ENCODE assay signal across 8 cellular contexts in the genomic region with DNA sequence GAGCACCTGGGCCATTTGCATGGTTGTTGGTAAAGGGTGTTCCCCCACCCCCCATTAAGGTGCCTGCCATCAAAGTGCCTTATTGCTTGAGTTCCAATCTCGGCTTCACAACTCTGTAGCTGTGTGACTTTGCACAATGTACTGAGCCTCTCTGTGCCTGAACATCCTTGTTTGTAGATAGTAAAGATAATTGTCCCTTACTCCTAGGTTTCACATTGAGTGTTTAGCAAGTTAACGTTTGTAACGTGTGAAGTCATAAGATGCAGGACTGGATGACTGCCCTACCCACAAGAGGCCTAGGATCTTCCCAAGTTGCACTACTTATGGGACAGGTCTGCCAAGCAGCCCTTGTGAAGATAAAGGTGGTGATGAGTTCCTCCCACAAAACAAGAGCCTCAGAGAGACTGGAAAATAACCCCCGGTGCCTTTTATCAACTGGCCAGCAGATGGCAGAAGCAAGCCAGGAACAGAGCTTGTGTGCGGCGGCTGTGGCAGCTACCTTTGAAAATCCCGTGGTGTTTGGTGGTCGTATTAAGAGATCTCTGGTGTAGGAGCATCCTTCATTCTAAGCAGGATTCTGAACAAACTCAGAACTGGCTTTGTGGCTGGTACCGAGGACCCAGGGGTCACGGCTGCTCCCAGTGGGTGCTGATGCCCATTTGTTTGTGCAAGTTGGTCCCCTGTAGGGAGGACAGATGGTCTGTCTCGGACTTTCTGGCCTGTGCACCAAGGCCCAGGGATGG.
DNase-seq lines count a peak whose midpoint lies in the region; ATAC-seq, FAIRE-seq and TF ChIP-seq lines count a peak whose summit lies in the region.

No MANE protein-coding gene starts in this region.

- peak; percentile 85 to 86 for TF ChIP-seq RAD21 in A549 (conservative IDR thresholded peaks at IDR 0.05 in 1 of 2, IDR thresholded peaks at IDR 0.05 in 1 of 2)

- ATAC-seq in A549 (peak; percentile 76 to 88), GM18511 (IDR thresholded peaks at IDR 0.05; ENCODE audit: unreplicated experiment) (peak; percentile 66), HG03196 (IDR thresholded peaks at IDR 0.05; ENCODE audit: unreplicated experiment) (peak; percentile 41), left lobe of liver (peak; percentile 80)

- H3K27ac ChIP-seq in A549 = no peak overlapping the region

- TF ChIP-seq CTCF in A549 (IDR thresholded peaks at IDR 0.05) = peak; percentile 81

- CTCF ChIA-PET in A549 (lab: Yijun Ruan, JAX) = interaction anchor here (0.6 to 3.9 kb wide), 45 partner anchors 8 to 1964 kb away, joined by 3 to 36 read pairs (median 4); a partner anchor contains a TSS

- H3K4me3 ChIP-seq in A549 = no peak overlapping the region

- peak; percentile 56 to 68 for DNase-seq in A549 (ENCODE audit: low read depth in 1 of 2, low spot score in 1 of 2)
- DNase-seq in NCI-H446 treated with DMSO at 0.1 percent for 48 hours (lab: John Stamatoyannopoulos, UW) = peak; percentile 37
- peak; percentile 42 for DNase-seq in activated CD4-positive, alpha-beta T cell treated with anti-CD3 and anti-CD28 coated beads for 1 hour
- peak; percentile 64 for DNase-seq in cerebellum (ENCODE audit: low spot score)
- DNase-seq in left lobe of liver (ENCODE audit: low spot score) = peak; percentile 61
- DNase-seq in stimulated activated CD4-positive, alpha-beta T cell treated with anti-CD3 and anti-CD28 coated beads, TNF-alpha, amount 100 ng/mL, for 1 hour (ENCODE audit: low read depth in 3 of 3, low spot score in 1 of 3) = peak in 2 of 3 donors; percentile 21 to 46

- no peaks in the 10 kb centered on the region for H3K9me3 ChIP-seq in A549

- 9% methylated on average over 11 of the region's 11 CpGs for WGBS in A549 (ENCODE audit: missing lambda C conversion rate)

- peak overlapping the region; percentile 50; the same call in 2 of the 3 replicates for H3K4me2 ChIP-seq in A549

- POLR2A ChIA-PET in A549 (lab: Yijun Ruan, JAX) = no interaction called here

- H3K4me1 ChIP-seq in A549 = no peaks in the 10 kb centered on the region

- FAIRE-seq in A549 (lab: Jason Lieb, UNC) = no peak

- no peak for TF ChIP-seq POLR2A in A549 (IDR thresholded peaks at IDR 0.05; ENCODE audit: low read length)

- TF ChIP-seq EP300 in A549 (IDR thresholded peaks at IDR 0.05) = no peak

TF ChIP-seq in A549, 52 proteins besides CTCF, POLR2A, EP300 and RAD21:
- TF ChIP-seq KDM5A (IDR thresholded peaks at IDR 0.05) (no peak), SMC3 (IDR thresholded peaks at IDR 0.05) (peak; percentile 65), NPAS2 (CRISPR knock-in tag; IDR thresholded peaks at IDR 0.05; ENCODE audit: borderline replicate concordance) (no peak), ZFP36 (IDR thresholded peaks at IDR 0.05; ENCODE audit: borderline replicate concordance, partially characterized antibody) (peak; percentile 1), EHF (CRISPR knock-in tag; IDR thresholded peaks at IDR 0.05) (no peak), RFX5 (IDR thresholded peaks at IDR 0.05) (no peak)
- TF ChIP-seq, protein P1, sequence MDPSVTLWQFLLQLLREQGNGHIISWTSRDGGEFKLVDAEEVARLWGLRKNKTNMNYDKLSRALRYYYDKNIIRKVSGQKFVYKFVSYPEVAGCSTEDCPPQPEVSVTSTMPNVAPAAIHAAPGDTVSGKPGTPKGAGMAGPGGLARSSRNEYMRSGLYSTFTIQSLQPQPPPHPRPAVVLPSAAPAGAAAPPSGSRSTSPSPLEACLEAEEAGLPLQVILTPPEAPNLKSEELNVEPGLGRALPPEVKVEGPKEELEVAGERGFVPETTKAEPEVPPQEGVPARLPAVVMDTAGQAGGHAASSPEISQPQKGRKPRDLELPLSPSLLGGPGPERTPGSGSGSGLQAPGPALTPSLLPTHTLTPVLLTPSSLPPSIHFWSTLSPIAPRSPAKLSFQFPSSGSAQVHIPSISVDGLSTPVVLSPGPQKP (IDR thresholded peaks at IDR 0.05; ENCODE audit: low read depth, low read length) = no peak
TF ChIP-seq in A549: peak in this region for 2.
